Comparison of ENCODE assay signal across 12 cellular contexts in genomic region chr10:31315453-31315852, GRCh38. TPM values are rescaled to one million over a fixed set of nuclear protein-coding genes. Genes with fewer than 3 reads are reported as not detected.
DNase-seq lines count a peak whose midpoint lies in the region; ATAC-seq and TF ChIP-seq lines count a peak whose summit lies in the region.
"Had no signal": no experiment of that assay in that cellular context is flagged by ENCODE, and none has a peak within 500 bp of the region (broad histone marks: within the 10 kb centered on the region; RNA-seq: fewer than 3 reads in every experiment).

No MANE protein-coding gene starts in this region.

- POLR2A ChIA-PET in Panc1 (lab: Charles Lee), result no interaction called here

- H3K36me3 ChIP-seq in Panc1 (ENCODE audit: control insufficient read depth, insufficient read depth, low read length), result no peaks in the 10 kb centered on the region
- H3K36me3 ChIP-seq in psoas muscle (ENCODE audit: insufficient read depth in 1 of 2, low read depth in 1 of 2), result no peaks in the 10 kb centered on the region

- ATAC-seq in Panc1, result no peak
- ATAC-seq in psoas muscle, result peak in 2 of 4 donors; percentile 23 to 34
- ATAC-seq in GM18858 (IDR thresholded peaks at IDR 0.05; ENCODE audit: unreplicated experiment), result no peak
- ATAC-seq: stimulated activated effector memory CD8-positive, alpha-beta T cell treated with anti-CD3 and anti-CD28 coated beads, Interleukin-12 subunit alpha, Interleukin-12 subunit beta, amount 100 ng/mL, for 72 hours had no signal

- TF ChIP-seq CTCF in Panc1 (IDR thresholded peaks at IDR 0.05), result no peak
- TF ChIP-seq CTCF in psoas muscle (IDR thresholded peaks at IDR 0.05), result no peak

- H3K27me3 ChIP-seq in Panc1 (ENCODE audit: control insufficient read depth, insufficient read depth, low read length), result no peaks in the 10 kb centered on the region
- H3K27me3 ChIP-seq in psoas muscle (ENCODE audit: insufficient read depth in 3 of 3, low read length in 2 of 3), result no peaks in the 10 kb centered on the region

- in situ Hi-C loops in Panc1 (cut with HindIII; ENCODE audit: low pct_unique_long_range_greater_than_20kb, low sequenced_read_pairs), result no loop called here

- H3K27ac ChIP-seq in Panc1 (ENCODE audit: low read length), result 0 out of 2 replicates have a peak overlapping the region, but pooled peaks have one; percentile 23
- peak overlapping the region; percentile 11 for H3K27ac ChIP-seq in psoas muscle

- H3K9me3 ChIP-seq in Panc1 (ENCODE audit: control insufficient read depth, insufficient read depth, low read depth, low read length), result no peaks in the 10 kb centered on the region
- H3K9me3 ChIP-seq in psoas muscle, result no peaks in the 10 kb centered on the region

- 38 to 52% (median 41%) methylated on average over 4 of the region's 4 CpGs for WGBS in psoas muscle, 3 donors

- no TSS peak for BruUV-seq in Panc1 (replicated peaks; lab: Mats Ljungman, UMichigan)

- H3K4me1 ChIP-seq in Panc1 (ENCODE audit: control insufficient read depth, insufficient read depth, low read length), result no peaks in the 10 kb centered on the region; the same call in 1 of the 2 replicates
- H3K4me1 ChIP-seq in psoas muscle, result peaks cover 7% of the 10 kb centered on the region

- no peak overlapping the region for H3K4me3 ChIP-seq in Panc1 (ENCODE audit: low read depth in 2 of 2, low read length in 2 of 2)
- no peak overlapping the region for H3K4me3 ChIP-seq in psoas muscle

- CTCF ChIA-PET in Panc1 (lab: Charles Lee), result no interaction called here

- intact Hi-C loops in Panc1 (cut with micrococcal nuclease; ENCODE audit: unreplicated experiment) (no loop called here), psoas muscle (cut with DNase I) (loop anchor here (5.0 to 10.0 kb wide), 5 partner anchors 181 to 531 kb away; no protein-coding TSS in a partner anchor)

- DNase-seq in GM03348 (ENCODE audit: low spot score), result peak; percentile 78
- no peak for DNase-seq in Panc1 (ENCODE audit: low read depth, low spot score)
- peak; percentile 90 for DNase-seq in dermis blood vessel endothelial cell
- DNase-seq in psoas muscle, result peak; percentile 27 to 52
- DNase-seq in CD1c-positive myeloid dendritic cell (ENCODE audit: extremely low spot score), result no peak
- DNase-seq in SK-N-DZ (ENCODE audit: low spot score), result no peak
- DNase-seq: activated T-cell treated with anti-CD3 and anti-CD28 coated beads, Interleukin-2, amount 50 U/mL, for 1 hour; CD4-positive, alpha-beta memory T cell; Kasumi-1; stimulated activated CD4-positive, alpha-beta T cell treated with anti-CD3 and anti-CD28 coated beads, Interleukin-4, amount 100 ng/mL, for 24 hours had no signal

RNA-seq across cellular contexts. Expression of gene ZEB1, which starts 3.6 kb away (rescaled TPM):
- total RNA-seq in Panc1 (2021; ENCODE audit: unreplicated experiment), result 31.5 TPM
- polyA plus RNA-seq in Panc1 (2012; ENCODE audit: insufficient read length), result 13.0 TPM
- total RNA-seq in dermis blood vessel endothelial cell, result 136 and 139 TPM in 2 replicates
- 10 to 100 TPM; 92.0 to 99.8 (median 95.3) TPM for total RNA-seq in psoas muscle
- 10 to 100 TPM; 18.7 to 34.2 (median 23.8) TPM for polyA plus RNA-seq in psoas muscle
- polyA plus RNA-seq in SK-N-DZ (2014; cell fraction: cytosol; rRNA removed), result 17.8 and 21.6 TPM in 2 replicates
- 13.8 and 15.8 TPM in 2 replicates for polyA plus RNA-seq in SK-N-DZ (2014; cell fraction: nucleus; rRNA removed)

Comparison
In these comparisons a context has a peak if more than half of its experiments do, and no peak if none do; other contexts are left out.
1. DNase-seq: peak in GM03348 (single experiment), dermis blood vessel endothelial cell (single experiment) and psoas muscle (2 of 2); none in Panc1 (single experiment), CD1c-positive myeloid dendritic cell (single experiment) and SK-N-DZ (single experiment).